Comparison of ENCODE assay signal across 9 cellular contexts in the genomic region with DNA sequence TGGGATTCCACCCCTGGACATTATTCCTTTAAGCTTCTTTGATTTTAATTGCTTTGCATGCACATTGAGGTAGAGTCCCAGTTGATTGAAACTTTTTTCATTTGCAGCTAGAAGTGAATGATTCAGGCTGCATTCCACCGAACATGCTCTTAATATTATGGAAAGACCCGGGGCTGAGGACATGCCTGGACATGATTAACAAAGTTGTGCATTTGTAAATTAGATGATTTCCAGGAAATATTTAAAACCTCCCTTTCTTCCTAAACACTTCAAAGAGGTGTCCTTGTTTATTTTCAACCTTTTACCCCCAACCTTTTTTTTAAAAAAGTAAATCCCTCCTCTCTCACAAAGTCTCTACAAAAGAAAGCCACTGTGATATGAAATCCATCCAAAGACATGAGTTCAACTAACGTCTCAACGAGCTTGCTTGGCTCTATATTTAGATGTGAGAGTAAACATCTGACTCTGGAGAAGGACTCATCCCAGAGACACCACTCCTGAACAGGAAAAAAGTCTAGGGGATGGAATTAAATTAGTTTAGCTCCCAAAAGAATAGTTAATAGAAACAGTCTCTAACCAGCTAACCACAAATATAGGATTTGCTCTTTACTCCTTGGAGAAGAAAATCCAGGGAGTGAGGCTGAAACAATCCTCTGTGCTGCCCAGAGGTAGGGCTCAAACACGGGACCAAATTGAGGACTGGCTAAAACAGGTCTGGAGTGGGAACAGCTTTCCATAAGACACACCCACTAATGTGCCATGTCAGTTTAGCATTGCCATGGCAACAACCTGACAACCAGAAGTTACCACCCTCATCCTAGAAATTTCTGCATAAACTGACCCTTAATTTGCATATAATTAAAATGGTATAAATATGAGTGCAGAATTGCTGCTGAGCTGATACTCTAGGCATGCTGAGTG.
DNase-seq lines count a peak whose midpoint lies in the region; ATAC-seq, FAIRE-seq and TF ChIP-seq lines count a peak whose summit lies in the region.
"Had no signal": no experiment of that assay in that cellular context is flagged by ENCODE, and none has a peak within 500 bp of the region (broad histone marks: within the 10 kb centered on the region; RNA-seq: fewer than 3 reads in every experiment).

No MANE protein-coding gene starts in this region.

- no TSS peak for BruUV-seq in K562 (replicated peaks; lab: Mats Ljungman, UMichigan)

- no peak overlapping the region for H3K9ac ChIP-seq in K562 (ENCODE audit: insufficient read depth in 1 of 2, low read depth in 2 of 2, low read length in 2 of 2)
- peak overlapping the region; percentile 23 for H3K9ac ChIP-seq in skeletal muscle satellite cell (ENCODE audit: low read depth, low read length)

- no peak for TF ChIP-seq CTCF in K562 (IDR thresholded peaks at IDR 0.05 in 2 of 3, conservative IDR thresholded peaks at IDR 0.05 in 1 of 3; ENCODE audit: insufficient read depth in 2 of 3, low read depth in 1 of 3, low read length in 3 of 3)
- TF ChIP-seq CTCF in prostate gland (IDR thresholded peaks at IDR 0.05), result no peak

- no peak for TF ChIP-seq RAD21 in K562 (CRISPR knock-in tag; conservative IDR thresholded peaks at IDR 0.05 in 1 of 2, IDR thresholded peaks at IDR 0.05 in 1 of 2)

- intact Hi-C loops in K562 (cut with micrococcal nuclease), result loop anchor here (5.0 to 10.0 kb wide), 2 partner anchors 73 to 74 kb away; no protein-coding TSS in a partner anchor
- intact Hi-C loops in prostate gland (cut with DNase I), result no loop called here

- H3K4me3 ChIP-seq in K562, result no peak overlapping the region
- H3K4me3 ChIP-seq in skeletal muscle satellite cell (ENCODE audit: low read length), result no peak overlapping the region
- H3K4me3 ChIP-seq in prostate gland, result no peak overlapping the region

- POLR2A ChIA-PET in K562 (lab: Yijun Ruan, JAX), result interaction anchor here (0.6 to 4.1 kb wide), 5 partner anchors 9 to 83 kb away, joined by 3 to 20 read pairs (median 4); no protein-coding TSS in a partner anchor

- H3K79me2 ChIP-seq in K562 (ENCODE audit: control insufficient read depth, insufficient read depth, low read length), result peaks cover 23% of the 10 kb centered on the region; the same call in 2 of the 3 replicates

- H3K9me1 ChIP-seq in K562 (ENCODE audit: control insufficient read depth, insufficient read depth, low read length), result no peaks in the 10 kb centered on the region

- H3K4me1 ChIP-seq in K562 (replicated peaks in 1 of 2; ENCODE audit: control insufficient read depth in 2 of 2, insufficient read depth in 2 of 2, low read length in 2 of 2) (peaks cover 8 to 34% of the 10 kb centered on the region in 2 experiments; a peak in 4 of 5 replicates), skeletal muscle satellite cell (ENCODE audit: control insufficient read depth, insufficient read depth, low read length) (peaks cover 11% of the 10 kb centered on the region), prostate gland (replicated peaks) (no peaks in the 10 kb centered on the region)

- no peak for TF ChIP-seq POLR2A in K562 (conservative IDR thresholded peaks at IDR 0.05)
- TF ChIP-seq POLR2A in prostate gland (IDR thresholded peaks at IDR 0.05), result no peak

- DNase-seq in HPDE6-E6E7 (ENCODE audit: extremely low spot score), result peak; percentile 67
- no peak for DNase-seq in K562 (ENCODE audit: extremely low read depth in 1 of 4, low spot score in 3 of 4)
- peak; percentile 42 for DNase-seq in hepatic stellate cell (ENCODE audit: low spot score)
- DNase-seq in DMS153 treated with DMSO at 0.1 percent for 48 hours (lab: John Stamatoyannopoulos, UW; ENCODE audit: unreplicated experiment), result no peak
- DNase-seq in NCI-H146 (lab: John Stamatoyannopoulos, UW), result no peak
- DNase-seq in activated CD8-positive, alpha-beta memory T cell treated with anti-CD3 and anti-CD28 coated beads, Interleukin-2, amount 50 U/mL, for 4 hours, result no peak
- DNase-seq in prostate gland (ENCODE audit: low spot score), result no peak

- peak overlapping the region; percentile 11; the same call in 1 of the 2 replicates for H2AFZ ChIP-seq in K562 (ENCODE audit: low read depth, low read length)

- no peaks in the 10 kb centered on the region for H3K36me3 ChIP-seq in K562 (ENCODE audit: control insufficient read depth, insufficient read depth, low read length)
- H3K36me3 ChIP-seq in skeletal muscle satellite cell (ENCODE audit: insufficient read depth, low read length), result no peaks in the 10 kb centered on the region
- no peaks in the 10 kb centered on the region for H3K36me3 ChIP-seq in prostate gland

- 29% methylated on average over 5 of the region's 5 CpGs for WGBS in K562 (ENCODE audit: insufficient coverage, low coverage, missing lambda C conversion rate)
- WGBS in prostate gland, result 14% methylated on average over 5 of the region's 5 CpGs

- CTCF ChIA-PET in K562 (lab: Yijun Ruan, JAX; ENCODE audit: low intra/inter-chr PET ratio), result no interaction called here

- no peak for FAIRE-seq in K562 (lab: Jason Lieb, UNC)
- FAIRE-seq: GM19239 had no signal

- H3K4me2 ChIP-seq in K562 (ENCODE audit: insufficient read depth, low read length), result no peak overlapping the region; the same call in 1 of the 2 replicates
- H3K4me2 ChIP-seq in skeletal muscle satellite cell (ENCODE audit: low read length), result no peak overlapping the region

- no peaks in the 10 kb centered on the region for H4K20me1 ChIP-seq in K562 (replicated peaks; ENCODE audit: control insufficient read depth, insufficient read depth, low read length)

- H3K27ac ChIP-seq in K562 (ENCODE audit: extremely low read depth, low read depth, low read length) (peak overlapping the region; percentile 25; the same call in 1 of the 3 replicates), prostate gland (no peak overlapping the region)

- no peak for TF ChIP-seq EP300 in K562 (IDR thresholded peaks at IDR 0.05; ENCODE audit: low read length)

- H3K9me3 ChIP-seq in K562 (replicated peaks; ENCODE audit: control insufficient read depth, insufficient read depth, low read depth, low read length) (peaks cover 6% of the 10 kb centered on the region), skeletal muscle satellite cell (replicated peaks; ENCODE audit: low read length) (no peaks in the 10 kb centered on the region), prostate gland (no peaks in the 10 kb centered on the region)

- in situ Hi-C loops in K562 (cut with MboI), result no loop called here

- peak; percentile 57 for ATAC-seq in K562

- H3K27me3 ChIP-seq in K562 (ENCODE audit: control insufficient read depth in 2 of 2, insufficient read depth in 2 of 2, low read length in 2 of 2), result no peaks in the 10 kb centered on the region
- no peaks in the 10 kb centered on the region for H3K27me3 ChIP-seq in skeletal muscle satellite cell (ENCODE audit: control insufficient read depth, insufficient read depth, low read length)
- H3K27me3 ChIP-seq in prostate gland (replicated peaks; ENCODE audit: insufficient read depth), result no peaks in the 10 kb centered on the region

TF ChIP-seq in K562, 482 proteins besides CTCF, POLR2A, EP300 and RAD21 (continues in another document):
- TF ChIP-seq ZNF717 (CRISPR knock-in tag; IDR thresholded peaks at IDR 0.05) (no peak), NRF1 (conservative IDR thresholded peaks at IDR 0.05 in 1 of 2, IDR thresholded peaks at IDR 0.05 in 1 of 2) (0 out of 4 replicates have a peak, but pooled peaks of 1 of the 2 experiments have one; percentile 8), CREB1 (IDR thresholded peaks at IDR 0.05) (no peak), CREB1 (CRISPR knock-in tag; IDR thresholded peaks at IDR 0.05) (no peak), RBM15 (IDR thresholded peaks at IDR 0.05; ENCODE audit: insufficient read depth, low read length) (no peak), NBN (IDR thresholded peaks at IDR 0.05; ENCODE audit: low read depth) (no peak), FOXJ2 (tag; IDR thresholded peaks at IDR 0.05) (peak; percentile 58; the same call in 1 of the 2 replicates), ETV5 (CRISPR knock-in tag; IDR thresholded peaks at IDR 0.05; ENCODE audit: low read depth) (no peak), HOXB6 (CRISPR knock-in tag; IDR thresholded peaks at IDR 0.05; ENCODE audit: borderline replicate concordance) (no peak), PTRF (tag; IDR thresholded peaks at IDR 0.05) (no peak), MXI1 (IDR thresholded peaks at IDR 0.05; ENCODE audit: low read depth, low read length) (no peak), BDP1 (IDR thresholded peaks at IDR 0.05; ENCODE audit: insufficient read depth, insufficient read length) (no peak), BHLHE40 (IDR thresholded peaks at IDR 0.05; ENCODE audit: low read length) (no peak), ILF3 (IDR thresholded peaks at IDR 0.05; ENCODE audit: borderline replicate concordance) (no peak)
- TF ChIP-seq, protein P1, sequence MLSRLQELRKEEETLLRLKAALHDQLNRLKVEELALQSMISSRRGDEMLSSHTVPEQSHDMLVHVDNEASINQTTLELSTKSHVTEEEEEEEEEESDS (CRISPR knock-in tag; IDR thresholded peaks at IDR 0.05), result no peak
- TF ChIP-seq, protein P2, sequence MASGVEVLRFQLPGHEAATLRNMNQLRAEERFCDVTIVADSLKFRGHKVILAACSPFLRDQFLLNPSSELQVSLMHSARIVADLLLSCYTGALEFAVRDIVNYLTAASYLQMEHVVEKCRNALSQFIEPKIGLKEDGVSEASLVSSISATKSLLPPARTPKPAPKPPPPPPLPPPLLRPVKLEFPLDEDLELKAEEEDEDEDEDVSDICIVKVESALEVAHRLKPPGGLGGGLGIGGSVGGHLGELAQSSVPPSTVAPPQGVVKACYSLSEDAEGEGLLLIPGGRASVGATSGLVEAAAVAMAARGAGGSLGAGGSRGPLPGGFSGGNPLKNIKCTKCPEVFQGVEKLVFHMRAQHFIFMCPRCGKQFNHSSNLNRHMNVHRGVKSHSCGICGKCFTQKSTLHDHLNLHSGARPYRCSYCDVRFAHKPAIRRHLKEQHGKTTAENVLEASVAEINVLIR (CRISPR knock-in tag; IDR thresholded peaks at IDR 0.05), result no peak
- TF ChIP-seq, protein P3, sequence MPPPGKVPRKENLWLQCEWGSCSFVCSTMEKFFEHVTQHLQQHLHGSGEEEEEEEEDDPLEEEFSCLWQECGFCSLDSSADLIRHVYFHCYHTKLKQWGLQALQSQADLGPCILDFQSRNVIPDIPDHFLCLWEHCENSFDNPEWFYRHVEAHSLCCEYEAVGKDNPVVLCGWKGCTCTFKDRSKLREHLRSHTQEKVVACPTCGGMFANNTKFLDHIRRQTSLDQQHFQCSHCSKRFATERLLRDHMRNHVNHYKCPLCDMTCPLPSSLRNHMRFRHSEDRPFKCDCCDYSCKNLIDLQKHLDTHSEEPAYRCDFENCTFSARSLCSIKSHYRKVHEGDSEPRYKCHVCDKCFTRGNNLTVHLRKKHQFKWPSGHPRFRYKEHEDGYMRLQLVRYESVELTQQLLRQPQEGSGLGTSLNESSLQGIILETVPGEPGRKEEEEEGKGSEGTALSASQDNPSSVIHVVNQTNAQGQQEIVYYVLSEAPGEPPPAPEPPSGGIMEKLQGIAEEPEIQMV (tag; conservative IDR thresholded peaks at IDR 0.05; ENCODE audit: low read depth), result peak; percentile 74

Comparison
In these comparisons a context has a peak if more than half of its experiments do, and no peak if none do; other contexts are left out.
1. DNase-seq: peak in HPDE6-E6E7 (single experiment) and hepatic stellate cell (single experiment); none in K562 (0 of 4), DMS153 treated with DMSO at 0.1 percent for 48 hours (single experiment), NCI-H146 (single experiment), activated CD8-positive, alpha-beta memory T cell treated with anti-CD3 and anti-CD28 coated beads, Interleukin-2, amount 50 U/mL, for 4 hours (single experiment) and prostate gland (single experiment).